Comparison of ENCODE assay signal across 8 cellular contexts in genomic region chr12:98297557-98297956, GRCh38.
"Had no signal": no experiment of that assay in that cellular context is flagged by ENCODE, and none has a peak within 500 bp of the region (broad histone marks: within the 10 kb centered on the region; RNA-seq: fewer than 3 reads in every experiment).

No MANE protein-coding gene starts in this region.

- H3K36me3 ChIP-seq: HAP-1 had no signal

- H3K27ac Mint-ChIP-seq: HFFc6 had no signal

- H3K27ac ChIP-seq: KMS-11 had no signal

- H3K4me1 ChIP-seq: HAP-1 had no signal

- ATAC-seq: HCT116 had no signal

- H3K4me3 ChIP-seq: HAP-1 had no signal

- DNase-seq: GOT3, H7, HFFc6, IMR-90, KBM-7 had no signal

- H3K4me3 Mint-ChIP-seq: HFFc6 had no signal

- H3K4me2 ChIP-seq: KMS-11 had no signal
